In the genomic region with DNA sequence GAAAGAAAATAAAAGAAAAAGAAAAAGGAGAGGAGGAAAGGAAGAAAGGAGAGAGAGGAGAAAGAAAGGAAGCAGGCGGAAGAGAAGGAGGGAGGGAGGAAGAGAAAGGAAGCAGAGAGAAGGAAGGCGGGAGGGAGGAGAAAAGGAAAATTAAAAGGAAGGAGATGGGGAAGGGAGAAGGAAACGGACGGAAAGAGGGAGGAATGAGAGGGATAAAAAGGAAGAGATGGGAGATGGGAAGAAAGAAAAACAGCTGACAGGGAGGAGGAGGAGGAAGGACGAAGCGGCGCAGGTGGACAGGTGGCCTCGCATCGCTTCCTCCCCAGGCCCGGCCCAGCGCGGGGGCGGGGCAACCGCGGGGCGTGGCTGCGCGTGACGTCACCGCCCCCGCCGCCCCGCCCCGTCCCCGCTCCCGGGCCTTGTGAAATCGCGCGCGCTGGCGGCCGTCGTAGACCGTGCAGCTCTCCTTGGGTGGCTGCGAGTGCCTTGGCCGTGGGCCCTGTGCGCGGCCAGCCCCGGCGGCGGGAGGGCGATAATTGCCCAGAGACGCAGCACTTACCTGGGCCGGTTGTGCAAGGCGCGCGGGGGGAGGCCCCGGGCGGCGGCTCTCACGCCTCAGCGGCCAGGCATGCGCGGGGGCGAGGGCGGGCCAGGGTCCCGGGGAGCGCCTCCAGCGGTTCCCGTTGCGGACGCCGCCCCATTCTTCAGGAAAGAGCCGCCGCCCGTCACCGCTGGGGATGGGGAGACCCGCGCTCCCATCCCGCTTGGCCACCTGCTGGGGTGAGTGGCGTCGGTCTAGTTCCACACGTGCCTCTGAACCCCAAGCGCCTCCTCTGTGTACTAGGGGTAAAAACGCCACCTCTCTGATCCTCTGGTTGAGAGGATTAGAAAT, we compare ENCODE assay signal across 8 cellular contexts. TPM values are rescaled to one million over a fixed set of nuclear protein-coding genes. Genes with fewer than 3 reads are reported as not detected.
DNase-seq lines count a peak whose midpoint lies in the region; ATAC-seq, FAIRE-seq and TF ChIP-seq lines count a peak whose summit lies in the region.

No MANE protein-coding gene starts in this region.

- peak overlapping the region; percentile 68 for H3K4me3 ChIP-seq in CD8-positive, alpha-beta memory T cell (ENCODE audit: low read length)
- H3K4me3 ChIP-seq in HUES6 (ENCODE audit: low read depth, low read length) = peak overlapping the region; percentile 69
- H3K4me3 ChIP-seq in neutrophil (ENCODE audit: low read depth in 1 of 2, low read length in 1 of 2) = peak overlapping the region; percentile 58 to 87

- H3K27ac ChIP-seq in CD8-positive, alpha-beta memory T cell (ENCODE audit: low read depth, low read length) = no peak overlapping the region
- H3K27ac ChIP-seq in HUES6 (ENCODE audit: low read depth, low read length) (peak overlapping the region; percentile 77; the same call in 1 of the 2 replicates), neutrophil (peak overlapping the region; percentile 66), substantia nigra (ENCODE audit: low read depth, low read length, poor library complexity, severe bottlenecking) (no peak overlapping the region)

- FAIRE-seq in frontal cortex (lab: Jason Lieb, UNC) = no peak

- no peaks in the 10 kb centered on the region for H3K36me3 ChIP-seq in CD8-positive, alpha-beta memory T cell (ENCODE audit: insufficient read depth, low read length)
- H3K36me3 ChIP-seq in HUES6 (ENCODE audit: control insufficient read depth, insufficient read depth, low read length) = no peaks in the 10 kb centered on the region
- H3K36me3 ChIP-seq in neutrophil = no peaks in the 10 kb centered on the region

- TF ChIP-seq CTCF in neutrophil (IDR thresholded peaks at IDR 0.05) = peak; percentile 71

- peaks cover 20 to 31% of the 10 kb centered on the region in 2 donors for H3K27me3 Mint-ChIP-seq in CD8-positive, alpha-beta memory T cell

- H3K4me1 Mint-ChIP-seq in CD8-positive, alpha-beta memory T cell = peaks cover 5 to 8% (median 5%) of the 10 kb centered on the region in 3 donors

- H3K36me3 Mint-ChIP-seq in CD8-positive, alpha-beta memory T cell = peaks cover 0 to 1% (median 0%) of the 10 kb centered on the region in 3 donors

- CTCF ChIA-PET in CD8-positive, alpha-beta memory T cell (lab: Charles Lee) = no interaction called here

- H3K27ac Mint-ChIP-seq in CD8-positive, alpha-beta memory T cell = peak overlapping the region in 5 of 8 donors; percentile 32 to 93 (median 66)

- ATAC-seq in GM21381 (IDR thresholded peaks at IDR 0.05; ENCODE audit: unreplicated experiment) = peak; percentile 96

- peak overlapping the region; percentile 76 for H3K9ac ChIP-seq in HUES6 (ENCODE audit: low read length)

- POLR2A ChIA-PET in CD8-positive, alpha-beta memory T cell (lab: Charles Lee) = no interaction called here

- H3K9me3 ChIP-seq in CD8-positive, alpha-beta memory T cell (ENCODE audit: low read length) = no peaks in the 10 kb centered on the region
- H3K9me3 ChIP-seq in HUES6 (ENCODE audit: control insufficient read depth, insufficient read depth, low read depth, low read length) (no peaks in the 10 kb centered on the region), neutrophil (no peaks in the 10 kb centered on the region)

- H3K9me3 Mint-ChIP-seq in CD8-positive, alpha-beta memory T cell = no peaks in the 10 kb centered on the region

- peak; percentile 66 to 84 (median 70) for DNase-seq in CD8-positive, alpha-beta memory T cell
- DNase-seq in RPMI7951 (ENCODE audit: low read depth) = peak; percentile 54
- DNase-seq in activated effector memory CD4-positive, alpha-beta T cell treated with anti-CD3 and anti-CD28 coated beads, Interleukin-2, amount 50 U/mL, for 16 hours = peak; percentile 91
- peak; percentile 83 to 91 for DNase-seq in frontal cortex (ENCODE audit: low spot score in 2 of 2)
- DNase-seq in substantia nigra (lab: John Stamatoyannopoulos, UW) = peak in 39 of 49 donors; percentile 2 to 92 (median 38)

- peak overlapping the region; percentile 70 to 88 (median 81) for H3K4me3 Mint-ChIP-seq in CD8-positive, alpha-beta memory T cell

- peaks cover 7% of the 10 kb centered on the region for H3K4me1 ChIP-seq in CD8-positive, alpha-beta memory T cell (ENCODE audit: insufficient read depth, low read length)
- H3K4me1 ChIP-seq in HUES6 (ENCODE audit: control insufficient read depth, insufficient read depth, low read length) (peaks cover 14% of the 10 kb centered on the region), neutrophil (ENCODE audit: control insufficient read depth in 1 of 2, insufficient read depth in 1 of 2, low read depth in 1 of 2, low read length in 1 of 2) (peaks cover 8 to 9% of the 10 kb centered on the region in 2 experiments)

- peaks cover 7% of the 10 kb centered on the region for H3K27me3 ChIP-seq in CD8-positive, alpha-beta memory T cell (ENCODE audit: insufficient read depth, low read length, poor library complexity, severe bottlenecking)
- H3K27me3 ChIP-seq in HUES6 (ENCODE audit: control insufficient read depth, insufficient read depth, low read length) (peaks cover 40% of the 10 kb centered on the region), neutrophil (peaks cover 85% of the 10 kb centered on the region)

RNA-seq across cellular contexts. Expression of a gene that starts 49.6 kb away (rescaled TPM):
- total RNA-seq in CD8-positive, alpha-beta memory T cell = under 1 TPM in 1 of 2 experiments, not detected in 1; 0.07 TPM
- polyA plus RNA-seq in CD8-positive, alpha-beta memory T cell = not detected
- total RNA-seq in RPMI7951 (2014; rRNA removed; shearing (Covaris generic)) = not detected in 2 replicates
- total RNA-seq in frontal cortex = not detected

Comparison
In these comparisons a context has a peak if more than half of its experiments do, and no peak if none do; other contexts are left out.
1. DNase-seq: peak in every context shown above with its lines; median percentile 91 in activated effector memory CD4-positive, alpha-beta T cell treated with anti-CD3 and anti-CD28 coated beads, Interleukin-2, amount 50 U/mL, for 16 hours; 87 in frontal cortex; 70 in CD8-positive, alpha-beta memory T cell; 54 in RPMI7951; 38 in substantia nigra.
2. H3K27ac ChIP-seq: peak in HUES6 (single experiment) and neutrophil (single experiment); none in CD8-positive, alpha-beta memory T cell (single experiment) and substantia nigra (single experiment).
3. Peak in every context shown above with its lines, with median percentiles within 50 percentile points of each other: H3K4me3 ChIP-seq.